10 cellular contexts compared by ENCODE assay signal in genomic region chr6:15897063-15897934, GRCh38.
DNase-seq lines count a peak whose midpoint lies in the region; ATAC-seq and TF ChIP-seq lines count a peak whose summit lies in the region.
"Had no signal": no experiment of that assay in that cellular context is flagged by ENCODE, and none has a peak within 500 bp of the region (broad histone marks: within the 10 kb centered on the region; RNA-seq: fewer than 3 reads in every experiment).

No MANE protein-coding gene starts in this region.

- peaks cover 17% of the 10 kb centered on the region for H3K4me1 Mint-ChIP-seq in nephron progenitor cell
- peaks cover 19% of the 10 kb centered on the region for H3K4me1 Mint-ChIP-seq in activated naive CD8-positive, alpha-beta T cell treated with anti-CD3 and anti-CD28 coated beads, Interleukin-2, amount 50 U/mL, for 24 hours

- TF ChIP-seq CTCF in fibroblast of mammary gland (conservative IDR thresholded peaks at IDR 0.05; ENCODE audit: control insufficient read depth, insufficient read depth, low read depth, low read length) (no peak), nephron progenitor cell (IDR thresholded peaks at IDR 0.05) (no peak)

- no peak overlapping the region for H3K4me3 ChIP-seq in fibroblast of mammary gland (ENCODE audit: control insufficient read depth, low read depth, low read length)

- H3K36me3 Mint-ChIP-seq in nephron progenitor cell (ENCODE audit: low read depth): peaks cover 3% of the 10 kb centered on the region
- no peaks in the 10 kb centered on the region for H3K36me3 Mint-ChIP-seq in activated naive CD8-positive, alpha-beta T cell treated with anti-CD3 and anti-CD28 coated beads, Interleukin-2, amount 50 U/mL, for 24 hours (ENCODE audit: low read depth)

- H3K4me3 Mint-ChIP-seq in nephron progenitor cell: no peak overlapping the region
- H3K4me3 Mint-ChIP-seq in activated naive CD8-positive, alpha-beta T cell treated with anti-CD3 and anti-CD28 coated beads, Interleukin-2, amount 50 U/mL, for 24 hours: no peak overlapping the region

- H3K27ac Mint-ChIP-seq in nephron progenitor cell: peak overlapping the region; percentile 87
- no peak overlapping the region for H3K27ac Mint-ChIP-seq in activated naive CD8-positive, alpha-beta T cell treated with anti-CD3 and anti-CD28 coated beads, Interleukin-2, amount 50 U/mL, for 24 hours

- ATAC-seq in activated naive CD8-positive, alpha-beta T cell treated with anti-CD3 and anti-CD28 coated beads, Interleukin-2, amount 50 U/mL, for 24 hours: no peak
- ATAC-seq in GM19035 (IDR thresholded peaks at IDR 0.05; ENCODE audit: unreplicated experiment): no peak

- DNase-seq in AG20443 (ENCODE audit: low spot score): peak; percentile 33
- DNase-seq in MV-4-11 (lab: John Stamatoyannopoulos, UW): peak; percentile 85
- peak; percentile 60 for DNase-seq in fibroblast of mammary gland (ENCODE audit: low read depth)
- DNase-seq in nephron progenitor cell: no peak
- no peak for DNase-seq in GF-D8 (lab: John Stamatoyannopoulos, UW)
- DNase-seq in NCI-H187 (lab: John Stamatoyannopoulos, UW): no peak
- DNase-seq in activated naive CD8-positive, alpha-beta T cell treated with anti-CD3 and anti-CD28 coated beads, Interleukin-2, amount 50 U/mL, for 24 hours: no peak
- DNase-seq: NCI-H2107; stimulated activated CD4-positive, alpha-beta T cell treated with anti-CD3 and anti-CD28 coated beads, Interleukin-4, amount 100 ng/mL, for 4 hours had no signal

- peaks cover 14% of the 10 kb centered on the region for H3K9me3 Mint-ChIP-seq in nephron progenitor cell
- H3K9me3 Mint-ChIP-seq in activated naive CD8-positive, alpha-beta T cell treated with anti-CD3 and anti-CD28 coated beads, Interleukin-2, amount 50 U/mL, for 24 hours: peaks cover 4% of the 10 kb centered on the region

- peaks cover 4% of the 10 kb centered on the region for H3K27me3 Mint-ChIP-seq in nephron progenitor cell (ENCODE audit: low read depth, poor library complexity)
- H3K27me3 Mint-ChIP-seq in activated naive CD8-positive, alpha-beta T cell treated with anti-CD3 and anti-CD28 coated beads, Interleukin-2, amount 50 U/mL, for 24 hours: peaks cover 2% of the 10 kb centered on the region

Comparison
In these comparisons a context has a peak if more than half of its experiments do, and no peak if none do; other contexts are left out.
1. DNase-seq: peak in AG20443 (single experiment), MV-4-11 (single experiment) and fibroblast of mammary gland (single experiment); none in nephron progenitor cell (single experiment), GF-D8 (single experiment), NCI-H187 (0 of 2) and activated naive CD8-positive, alpha-beta T cell treated with anti-CD3 and anti-CD28 coated beads, Interleukin-2, amount 50 U/mL, for 24 hours (single experiment).